8 cellular contexts compared by ENCODE assay signal in genomic region chr15:51861557-51862350, GRCh38. TPM values are rescaled to one million over a fixed set of nuclear protein-coding genes. Genes with fewer than 3 reads are reported as not detected.
DNase-seq lines count a peak whose midpoint lies in the region; ATAC-seq and TF ChIP-seq lines count a peak whose summit lies in the region.

No MANE protein-coding gene starts in this region.

- ATAC-seq in CD4-positive, CD25-positive, alpha-beta regulatory T cell (ENCODE audit: low read depth in 2 of 2), result peak; percentile 100
- ATAC-seq in activated T-helper 17 cell treated with anti-CD3 and anti-CD28 coated beads, Interleukin-2, amount 50 U/mL, for 72 hours (replicated peaks), result peak; percentile 78
- ATAC-seq in WTC11, result no peak

- H3K4me1 ChIP-seq in CD4-positive, CD25-positive, alpha-beta regulatory T cell (ENCODE audit: control insufficient read depth, insufficient read depth, low read length, poor library complexity, severe bottlenecking), result peaks cover 21% of the 10 kb centered on the region
- peaks cover 21% of the 10 kb centered on the region for H3K4me1 ChIP-seq in A673 (ENCODE audit: insufficient read depth, low read length, poor library complexity, severe bottlenecking)

- peak overlapping the region in 2 of 3 donors; percentile 91 to 95 for H3K27ac Mint-ChIP-seq in CD4-positive, CD25-positive, alpha-beta regulatory T cell
- peak overlapping the region; percentile 57 for H3K27ac Mint-ChIP-seq in activated T-helper 17 cell treated with anti-CD3 and anti-CD28 coated beads, Interleukin-2, amount 50 U/mL, for 72 hours
- H3K27ac Mint-ChIP-seq in WTC11, result no peak overlapping the region; the same call in 1 of the 2 replicates

- peak; percentile 47 to 86 (median 80) for DNase-seq in CD4-positive, CD25-positive, alpha-beta regulatory T cell
- peak; percentile 52 for DNase-seq in T-helper 9 cell
- DNase-seq in stimulated activated CD4-positive, alpha-beta T cell treated with anti-CD3 and anti-CD28 coated beads, Interleukin-12 subunit alpha, Interleukin-12 subunit beta, amount 100 ng/mL, for 24 hours (ENCODE audit: low read depth in 2 of 2), result peak; percentile 36
- no peak for DNase-seq in A673 (ENCODE audit: low spot score)
- no peak for DNase-seq in HuH-7.5 (ENCODE audit: low spot score)
- no peak for DNase-seq in WTC11 (ENCODE audit: low spot score)
- no peak for DNase-seq in SW 1271 (lab: John Stamatoyannopoulos, UW)

- TF ChIP-seq CTCF in A673 (conservative IDR thresholded peaks at IDR 0.05; ENCODE audit: low read depth, low read length) (no peak), WTC11 (IDR thresholded peaks at IDR 0.05) (no peak)

- no peaks in the 10 kb centered on the region for H3K27me3 ChIP-seq in CD4-positive, CD25-positive, alpha-beta regulatory T cell (ENCODE audit: control insufficient read depth, insufficient read depth, low read length)
- H3K27me3 ChIP-seq in A673 (replicated peaks; ENCODE audit: insufficient read depth, low read depth, low read length, poor library complexity), result no peaks in the 10 kb centered on the region

- H3K4me3 Mint-ChIP-seq in CD4-positive, CD25-positive, alpha-beta regulatory T cell, result peak overlapping the region; percentile 73 to 84 (median 81)
- peak overlapping the region; percentile 72 for H3K4me3 Mint-ChIP-seq in activated T-helper 17 cell treated with anti-CD3 and anti-CD28 coated beads, Interleukin-2, amount 50 U/mL, for 72 hours
- no peak overlapping the region for H3K4me3 Mint-ChIP-seq in WTC11

- peaks cover 30% of the 10 kb centered on the region for H3K36me3 Mint-ChIP-seq in CD4-positive, CD25-positive, alpha-beta regulatory T cell
- H3K36me3 Mint-ChIP-seq in activated T-helper 17 cell treated with anti-CD3 and anti-CD28 coated beads, Interleukin-2, amount 50 U/mL, for 72 hours (ENCODE audit: low read depth), result peaks cover 46% of the 10 kb centered on the region
- H3K36me3 Mint-ChIP-seq in WTC11, result peaks cover 9% of the 10 kb centered on the region

- POLR2A ChIA-PET in A673 (lab: Charles Lee; ENCODE audit: low non-redundant PET) (no interaction called here), WTC11 (lab: Charles Lee) (no interaction called here)

- H3K9me3 Mint-ChIP-seq in CD4-positive, CD25-positive, alpha-beta regulatory T cell, result no peaks in the 10 kb centered on the region
- no peaks in the 10 kb centered on the region for H3K9me3 Mint-ChIP-seq in activated T-helper 17 cell treated with anti-CD3 and anti-CD28 coated beads, Interleukin-2, amount 50 U/mL, for 72 hours
- H3K9me3 Mint-ChIP-seq in WTC11, result no peaks in the 10 kb centered on the region

- no peaks in the 10 kb centered on the region for H3K9me3 ChIP-seq in CD4-positive, CD25-positive, alpha-beta regulatory T cell (ENCODE audit: control insufficient read depth in 2 of 2, low read length in 2 of 2)
- H3K9me3 ChIP-seq in A673 (ENCODE audit: low read depth, low read length, poor library complexity, severe bottlenecking), result no peaks in the 10 kb centered on the region

- BruUV-seq in A673 (replicated peaks; lab: Mats Ljungman, UMichigan), result no TSS peak

- peak overlapping the region; percentile 74 for H3K27ac ChIP-seq in CD4-positive, CD25-positive, alpha-beta regulatory T cell (ENCODE audit: insufficient read depth, low read length, poor library complexity, severe bottlenecking)
- H3K27ac ChIP-seq in A673 (ENCODE audit: low read depth, low read length, poor library complexity, severe bottlenecking), result no peak overlapping the region

- intact Hi-C loops in A673 (cut with micrococcal nuclease; ENCODE audit: unreplicated experiment), result no loop called here

- H3K27me3 Mint-ChIP-seq in CD4-positive, CD25-positive, alpha-beta regulatory T cell, result no peaks in the 10 kb centered on the region
- H3K27me3 Mint-ChIP-seq in activated T-helper 17 cell treated with anti-CD3 and anti-CD28 coated beads, Interleukin-2, amount 50 U/mL, for 72 hours, result no peaks in the 10 kb centered on the region
- no peaks in the 10 kb centered on the region for H3K27me3 Mint-ChIP-seq in WTC11 (ENCODE audit: low read depth)

- CTCF ChIA-PET in A673 (lab: Charles Lee) (no interaction called here), WTC11 (lab: Charles Lee) (interaction anchor here (0.7 to 1.7 kb wide), 2 partner anchors 27 to 68 kb away, joined by 3 to 6 read pairs; no protein-coding TSS in a partner anchor)

- peak overlapping the region; percentile 64 for H3K4me3 ChIP-seq in CD4-positive, CD25-positive, alpha-beta regulatory T cell (ENCODE audit: low read depth, low read length)
- H3K4me3 ChIP-seq in A673 (ENCODE audit: low read depth, low read length, poor library complexity, severe bottlenecking), result no peak overlapping the region

- peaks cover 22% of the 10 kb centered on the region for H3K36me3 ChIP-seq in CD4-positive, CD25-positive, alpha-beta regulatory T cell (ENCODE audit: control insufficient read depth, insufficient read depth, low read length)
- peaks cover 18% of the 10 kb centered on the region for H3K36me3 ChIP-seq in A673 (ENCODE audit: insufficient read depth, low read length, poor library complexity, severe bottlenecking)

- H3K4me1 Mint-ChIP-seq in CD4-positive, CD25-positive, alpha-beta regulatory T cell, result peaks cover 31 to 70% (median 59%) of the 10 kb centered on the region in 4 donors
- peaks cover 48% of the 10 kb centered on the region for H3K4me1 Mint-ChIP-seq in activated T-helper 17 cell treated with anti-CD3 and anti-CD28 coated beads, Interleukin-2, amount 50 U/mL, for 72 hours
- H3K4me1 Mint-ChIP-seq in WTC11, result peaks cover 38% of the 10 kb centered on the region

TF ChIP-seq in WTC11, 78 proteins besides CTCF, POLR2A, EP300 and RAD21 (continues in another document):
- TF ChIP-seq ZMAT4 (CRISPR knock-in tag; IDR thresholded peaks at IDR 0.05) (no peak), ATF1 (CRISPR knock-in tag; IDR thresholded peaks at IDR 0.05) (no peak), ATF6 (CRISPR knock-in tag; IDR thresholded peaks at IDR 0.05) (no peak), TEAD4 (CRISPR knock-in tag; IDR thresholded peaks at IDR 0.05) (no peak), ZNF423 (CRISPR knock-in tag; IDR thresholded peaks at IDR 0.05) (no peak), NR1H2 (CRISPR knock-in tag; IDR thresholded peaks at IDR 0.05) (no peak), NR3C1 (CRISPR knock-in tag; conservative IDR thresholded peaks at IDR 0.05; ENCODE audit: low read depth) (no peak)
- TF ChIP-seq, protein P1, sequence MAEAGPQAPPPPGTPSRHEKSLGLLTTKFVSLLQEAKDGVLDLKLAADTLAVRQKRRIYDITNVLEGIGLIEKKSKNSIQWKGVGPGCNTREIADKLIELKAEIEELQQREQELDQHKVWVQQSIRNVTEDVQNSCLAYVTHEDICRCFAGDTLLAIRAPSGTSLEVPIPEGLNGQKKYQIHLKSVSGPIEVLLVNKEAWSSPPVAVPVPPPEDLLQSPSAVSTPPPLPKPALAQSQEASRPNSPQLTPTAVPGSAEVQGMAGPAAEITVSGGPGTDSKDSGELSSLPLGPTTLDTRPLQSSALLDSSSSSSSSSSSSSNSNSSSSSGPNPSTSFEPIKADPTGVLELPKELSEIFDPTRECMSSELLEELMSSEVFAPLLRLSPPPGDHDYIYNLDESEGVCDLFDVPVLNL (CRISPR knock-in tag; IDR thresholded peaks at IDR 0.05; ENCODE audit: borderline replicate concordance, low read depth), result no peak
- TF ChIP-seq, protein P2, sequence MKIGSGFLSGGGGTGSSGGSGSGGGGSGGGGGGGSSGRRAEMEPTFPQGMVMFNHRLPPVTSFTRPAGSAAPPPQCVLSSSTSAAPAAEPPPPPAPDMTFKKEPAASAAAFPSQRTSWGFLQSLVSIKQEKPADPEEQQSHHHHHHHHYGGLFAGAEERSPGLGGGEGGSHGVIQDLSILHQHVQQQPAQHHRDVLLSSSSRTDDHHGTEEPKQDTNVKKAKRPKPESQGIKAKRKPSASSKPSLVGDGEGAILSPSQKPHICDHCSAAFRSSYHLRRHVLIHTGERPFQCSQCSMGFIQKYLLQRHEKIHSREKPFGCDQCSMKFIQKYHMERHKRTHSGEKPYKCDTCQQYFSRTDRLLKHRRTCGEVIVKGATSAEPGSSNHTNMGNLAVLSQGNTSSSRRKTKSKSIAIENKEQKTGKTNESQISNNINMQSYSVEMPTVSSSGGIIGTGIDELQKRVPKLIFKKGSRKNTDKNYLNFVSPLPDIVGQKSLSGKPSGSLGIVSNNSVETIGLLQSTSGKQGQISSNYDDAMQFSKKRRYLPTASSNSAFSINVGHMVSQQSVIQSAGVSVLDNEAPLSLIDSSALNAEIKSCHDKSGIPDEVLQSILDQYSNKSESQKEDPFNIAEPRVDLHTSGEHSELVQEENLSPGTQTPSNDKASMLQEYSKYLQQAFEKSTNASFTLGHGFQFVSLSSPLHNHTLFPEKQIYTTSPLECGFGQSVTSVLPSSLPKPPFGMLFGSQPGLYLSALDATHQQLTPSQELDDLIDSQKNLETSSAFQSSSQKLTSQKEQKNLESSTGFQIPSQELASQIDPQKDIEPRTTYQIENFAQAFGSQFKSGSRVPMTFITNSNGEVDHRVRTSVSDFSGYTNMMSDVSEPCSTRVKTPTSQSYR (CRISPR knock-in tag; IDR thresholded peaks at IDR 0.05), result no peak

RNA-seq across cellular contexts. Expression of gene TMOD3, which starts 32.3 kb away (rescaled TPM):
- 68.2 TPM for total RNA-seq in CD4-positive, CD25-positive, alpha-beta regulatory T cell
- 10 to 100 TPM; 28.3 to 41.2 (median 32.5) TPM for polyA plus RNA-seq in CD4-positive, CD25-positive, alpha-beta regulatory T cell
- total RNA-seq in activated T-helper 17 cell treated with anti-CD3 and anti-CD28 coated beads, Interleukin-2, amount 50 U/mL, for 72 hours, result 10 to 100 TPM; 64.5 to 76.9 TPM
- 66.6 and 70.2 TPM in 2 replicates for total RNA-seq in A673 (2021)
- total RNA-seq in WTC11 (2021), result 37.0 to 40.6 TPM (median 38.8 TPM) in 3 replicates

Comparison
In these comparisons a context has a peak if more than half of its experiments do, and no peak if none do; other contexts are left out.
1. DNase-seq: peak in CD4-positive, CD25-positive, alpha-beta regulatory T cell (3 of 3), T-helper 9 cell (single experiment) and stimulated activated CD4-positive, alpha-beta T cell treated with anti-CD3 and anti-CD28 coated beads, Interleukin-12 subunit alpha, Interleukin-12 subunit beta, amount 100 ng/mL, for 24 hours (2 of 2); none in A673 (single experiment), HuH-7.5 (single experiment), WTC11 (single experiment) and SW 1271 (0 of 2).